ENCODE assay signal across 20 cellular contexts in genomic region chr4:126513596-126513995, GRCh38.
DNase-seq lines count a peak whose midpoint lies in the region; FAIRE-seq and TF ChIP-seq lines count a peak whose summit lies in the region.
"Had no signal": no experiment of that assay in that cellular context is flagged by ENCODE, and none has a peak within 500 bp of the region (broad histone marks: within the 10 kb centered on the region; RNA-seq: fewer than 3 reads in every experiment).

No MANE protein-coding gene starts in this region.

- in situ Hi-C loops in KBM-7 (cut with MboI; ENCODE audit: low pct_unique_long_range_greater_than_20kb, low sequenced_read_pairs): no loop called here

- TF ChIP-seq CTCF in D721Med (IDR thresholded peaks at IDR 0.05; ENCODE audit: insufficient read depth, missing control alignments) (no peak), endodermal cell (conservative IDR thresholded peaks at IDR 0.05) (no peak), mesothelial cell of epicardium (IDR thresholded peaks at IDR 0.05; ENCODE audit: unreplicated experiment) (no peak), tibial nerve (IDR thresholded peaks at IDR 0.05) (no peak)

- H3K9me3 ChIP-seq in SK-N-MC (ENCODE audit: low read depth, low read length): no peaks in the 10 kb centered on the region
- H3K9me3 ChIP-seq in endodermal cell (ENCODE audit: control insufficient read depth, low read length): no peaks in the 10 kb centered on the region
- no peaks in the 10 kb centered on the region for H3K9me3 ChIP-seq in tibial nerve
- H3K9me3 ChIP-seq: BLaER1, HAP-1 had no signal

- no peaks in the 10 kb centered on the region for H3K27me3 ChIP-seq in endodermal cell (ENCODE audit: control insufficient read depth, insufficient read depth, low read length, poor library complexity, severe bottlenecking)
- no peaks in the 10 kb centered on the region for H3K27me3 ChIP-seq in tibial nerve
- H3K27me3 ChIP-seq: BLaER1 had no signal

- H3K4me1 Mint-ChIP-seq in endodermal cell (peaks cover 4% of the 10 kb centered on the region), mesothelial cell of epicardium (peaks cover 9% of the 10 kb centered on the region)
- H3K4me1 Mint-ChIP-seq: CD4-positive, CD25-positive, alpha-beta regulatory T cell had no signal

- TF ChIP-seq EP300 in tibial nerve (IDR thresholded peaks at IDR 0.05): no peak

- H3K4me1 ChIP-seq in endodermal cell (ENCODE audit: control insufficient read depth, insufficient read depth, low read length) (no peaks in the 10 kb centered on the region), tibial nerve (no peaks in the 10 kb centered on the region)
- H3K4me1 ChIP-seq: BLaER1, HAP-1 had no signal

- FAIRE-seq in D721Med (lab: Jason Lieb, UNC): peak; percentile 77
- FAIRE-seq: HTR-8/SVneo had no signal

- H3K9me3 Mint-ChIP-seq in endodermal cell (no peaks in the 10 kb centered on the region), mesothelial cell of epicardium (peaks cover 3% of the 10 kb centered on the region)

- H3K9ac ChIP-seq in SK-N-MC (ENCODE audit: insufficient read length) (peak overlapping the region; percentile 37), endodermal cell (ENCODE audit: extremely low read depth, low read length, poor library complexity, severe bottlenecking) (no peak overlapping the region)
- H3K9ac ChIP-seq: BLaER1 had no signal

- H3K27me3 Mint-ChIP-seq in endodermal cell (ENCODE audit: insufficient read depth): no peaks in the 10 kb centered on the region
- H3K27me3 Mint-ChIP-seq in mesothelial cell of epicardium (ENCODE audit: low read depth): no peaks in the 10 kb centered on the region
- H3K27me3 Mint-ChIP-seq: CD4-positive, CD25-positive, alpha-beta regulatory T cell had no signal

- H3K4me3 Mint-ChIP-seq in endodermal cell: no peak overlapping the region
- no peak overlapping the region for H3K4me3 Mint-ChIP-seq in mesothelial cell of epicardium
- H3K4me3 Mint-ChIP-seq: CD4-positive, CD25-positive, alpha-beta regulatory T cell; HFFc6 had no signal

- H3K36me3 Mint-ChIP-seq in endodermal cell (ENCODE audit: low read depth) (no peaks in the 10 kb centered on the region), mesothelial cell of epicardium (no peaks in the 10 kb centered on the region)
- H3K36me3 Mint-ChIP-seq: CD4-positive, CD25-positive, alpha-beta regulatory T cell had no signal

- H3K27ac ChIP-seq in SK-N-MC (peak overlapping the region; percentile 97), endodermal cell (ENCODE audit: low read depth, low read length) (no peak overlapping the region), tibial nerve (no peak overlapping the region)
- H3K27ac ChIP-seq: BLaER1 had no signal

- TF ChIP-seq POLR2A in tibial nerve (IDR thresholded peaks at IDR 0.05): no peak

- H3K4me3 ChIP-seq in SK-N-MC: peak overlapping the region; percentile 54
- peak overlapping the region; percentile 28 for H3K4me3 ChIP-seq in endodermal cell (ENCODE audit: low read length)
- no peak overlapping the region for H3K4me3 ChIP-seq in tibial nerve
- H3K4me3 ChIP-seq: BLaER1, HAP-1 had no signal

- no peaks in the 10 kb centered on the region for H3K36me3 ChIP-seq in SK-N-MC (ENCODE audit: insufficient read depth, low read length)
- H3K36me3 ChIP-seq in endodermal cell (ENCODE audit: control insufficient read depth, insufficient read depth, low read length): no peaks in the 10 kb centered on the region
- no peaks in the 10 kb centered on the region for H3K36me3 ChIP-seq in tibial nerve
- H3K36me3 ChIP-seq: BLaER1, HAP-1 had no signal

- DNase-seq in D721Med (ENCODE audit: insufficient read length, low spot score): no peak
- DNase-seq in SK-N-MC (ENCODE audit: low read depth, low spot score): peak; percentile 83
- no peak for DNase-seq in endodermal cell
- DNase-seq in mesothelial cell of epicardium (ENCODE audit: low spot score in 2 of 2, unreplicated experiment in 2 of 2): no peak
- no peak for DNase-seq in KBM-7
- no peak for DNase-seq in tibial nerve (ENCODE audit: low spot score in 2 of 2)
- no peak for DNase-seq in T1000 (lab: John Stamatoyannopoulos, UW)
- DNase-seq in HUDEP-2 (lab: John Stamatoyannopoulos, UW; ENCODE audit: unreplicated experiment in 76 of 76): no peak
- DNase-seq: CD4-positive, CD25-positive, alpha-beta regulatory T cell; HFFc6; KG1; MM.1S; NCI-H2029; NCI-H446 treated with DMSO at 0.1 percent for 48 hours; NCI-H526; RPMI8226; SHP77 had no signal

- no peak overlapping the region for H3K27ac Mint-ChIP-seq in endodermal cell
- peak overlapping the region; percentile 7 for H3K27ac Mint-ChIP-seq in mesothelial cell of epicardium
- H3K27ac Mint-ChIP-seq: CD4-positive, CD25-positive, alpha-beta regulatory T cell; HFFc6 had no signal

Comparison
In these comparisons a context has a peak if more than half of its experiments do, and no peak if none do; other contexts are left out.
1. H3K4me3 ChIP-seq: peak in SK-N-MC (single experiment) and endodermal cell (single experiment); none in tibial nerve (0 of 4).